ENCODE assay signal across 8 cellular contexts in the genomic region with DNA sequence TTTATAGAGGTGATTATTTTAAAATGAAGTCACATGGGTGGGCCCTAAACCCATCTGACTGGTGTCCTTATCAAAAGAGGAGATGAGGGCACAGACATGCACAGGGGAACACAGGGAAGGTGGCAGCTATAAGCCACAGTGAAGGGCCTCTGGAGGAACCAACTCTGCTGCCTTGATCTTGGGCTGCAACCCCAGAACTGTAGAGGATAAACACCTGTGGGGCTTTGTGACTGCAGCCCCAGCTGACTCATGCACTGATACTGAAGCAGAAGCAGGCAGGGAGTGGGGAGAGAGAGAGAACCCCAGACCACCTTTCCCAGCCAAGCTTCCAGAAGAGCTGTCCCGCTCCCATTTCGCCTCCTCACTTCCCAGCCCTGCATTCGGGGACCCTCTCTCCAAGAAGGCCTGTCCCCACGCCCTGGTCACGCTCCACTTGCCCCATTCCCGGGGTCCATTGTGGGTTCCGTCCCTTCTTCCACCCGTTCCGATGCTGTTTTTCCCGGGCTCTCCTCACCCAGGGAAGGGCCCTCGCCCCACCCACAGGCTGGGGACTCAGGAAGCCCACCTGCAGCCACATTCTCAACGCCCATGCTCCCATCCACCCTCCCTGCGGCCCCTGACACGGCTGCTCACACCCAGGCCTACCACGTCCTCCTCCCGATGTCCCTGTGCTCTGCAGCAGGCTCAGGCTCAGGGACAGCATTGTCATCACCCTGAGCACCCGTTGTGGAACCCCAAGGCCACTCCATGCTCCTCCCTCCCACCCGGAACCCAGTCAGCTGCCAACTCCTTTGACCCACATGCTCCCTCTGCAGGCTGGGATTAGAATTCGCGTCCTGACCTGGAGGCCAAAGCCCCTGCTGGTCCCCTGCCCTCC.
DNase-seq lines count a peak whose midpoint lies in the region; ATAC-seq and TF ChIP-seq lines count a peak whose summit lies in the region.

No MANE protein-coding gene starts in this region.

- TF ChIP-seq CTCF in heart right ventricle (IDR thresholded peaks at IDR 0.05) (peak in 7 of 9 donors; percentile 23 to 40 (median 28)), neural crest cell (conservative IDR thresholded peaks at IDR 0.05) (peak; percentile 64), omental fat pad (IDR thresholded peaks at IDR 0.05) (no peak)

- H3K36me3 Mint-ChIP-seq in neural crest cell (ENCODE audit: low read depth) = no peaks in the 10 kb centered on the region

- no peaks in the 10 kb centered on the region for H3K4me1 ChIP-seq in heart right ventricle

- peaks cover 0 to 63% (median 34%) of the 10 kb centered on the region in 7 donors for H3K27me3 ChIP-seq in heart right ventricle

- H3K27ac ChIP-seq in heart right ventricle = no peak overlapping the region

- H3K9me3 ChIP-seq in heart right ventricle = no peaks in the 10 kb centered on the region

- H3K27ac Mint-ChIP-seq in neural crest cell (ENCODE audit: unreplicated experiment) = no peak overlapping the region

- ATAC-seq in heart right ventricle (peak in 1 of 8 donors; percentile 41), Right ventricle myocardium inferior (no peak), omental fat pad (ENCODE audit: low FRiP score) (no peak)

- H3K4me3 ChIP-seq in heart right ventricle = no peak overlapping the region

- H3K9me3 Mint-ChIP-seq in neural crest cell = no peaks in the 10 kb centered on the region

- 61 to 64% methylated on average over 20 of the region's 20 CpGs for WGBS in heart right ventricle, 2 donors

- no peaks in the 10 kb centered on the region for H3K36me3 ChIP-seq in heart right ventricle

- intact Hi-C loops in heart right ventricle (cut with DNase I) (no loop called here), Right ventricle myocardium inferior (cut with DNase I) (loop anchor here (5.0 kb wide), 1 partner anchor 526 kb away; no protein-coding TSS in a partner anchor)

- H3K4me1 Mint-ChIP-seq in neural crest cell = peaks cover 6% of the 10 kb centered on the region

- no peak overlapping the region for H3K4me3 Mint-ChIP-seq in neural crest cell

- no peak for DNase-seq in heart right ventricle
- no peak for DNase-seq in Right ventricle myocardium inferior (ENCODE audit: missing footprints)
- DNase-seq in NCI-H510A (lab: John Stamatoyannopoulos, UW) = peak; percentile 18
- DNase-seq in cerebellar cortex (ENCODE audit: low spot score) = peak; percentile 8
- DNase-seq in neural crest cell (ENCODE audit: low read depth, low spot score) = peak; percentile 43
- no peak for DNase-seq in midbrain (lab: John Stamatoyannopoulos, UW)
- no peak for DNase-seq in omental fat pad (ENCODE audit: low spot score)
- no peak for DNase-seq in activated gamma-delta T cell (lab: John Stamatoyannopoulos, UW)

- peaks cover 12% of the 10 kb centered on the region for H3K27me3 Mint-ChIP-seq in neural crest cell (ENCODE audit: low read depth)

Comparison
In these comparisons a context has a peak if more than half of its experiments do, and no peak if none do; other contexts are left out.
1. DNase-seq: peak in NCI-H510A (single experiment), cerebellar cortex (single experiment) and neural crest cell (single experiment); none in heart right ventricle (0 of 2), Right ventricle myocardium inferior (single experiment), midbrain (single experiment), omental fat pad (single experiment) and activated gamma-delta T cell (single experiment).
2. CTCF ChIP-seq: peak in heart right ventricle (7 of 9) and neural crest cell (single experiment); none in omental fat pad (0 of 3).